In genomic region chr5:149551227-149552037, GRCh38 we compare ENCODE assay signal across 8 cellular contexts. TPM values are rescaled to one million over a fixed set of nuclear protein-coding genes. Genes with fewer than 3 reads are reported as not detected.
DNase-seq lines count a peak whose midpoint lies in the region; ATAC-seq and TF ChIP-seq lines count a peak whose summit lies in the region.

CSNK1A1 (minus strand) TSS chr5:149551439; CDS start chr5:149550964, 475 bp downstream.

- H3K9me3 Mint-ChIP-seq in activated naive CD8-positive, alpha-beta T cell (ENCODE audit: low read depth) = no peaks in the 10 kb centered on the region

- no peaks in the 10 kb centered on the region for H3K27me3 Mint-ChIP-seq in activated naive CD8-positive, alpha-beta T cell

- peak; percentile 99 for DNase-seq in GM12865 (ENCODE audit: low read depth)
- DNase-seq in NCI-H1105 (lab: John Stamatoyannopoulos, UW) = peak; percentile 89
- peak; percentile 98 for DNase-seq in SKM-1 treated with dmso at 0.1 percent for 144 hours (lab: John Stamatoyannopoulos, UW; ENCODE audit: unreplicated experiment)
- DNase-seq in glomerular visceral epithelial cell (ENCODE audit: extremely low spot score) = peak; percentile 100
- peak; percentile 98 for DNase-seq in osteoblast (ENCODE audit: insufficient read length, low spot score, missing footprints)
- peak; percentile 92 for DNase-seq in thoracic aorta (ENCODE audit: low spot score)

- H3K27ac Mint-ChIP-seq in activated naive CD8-positive, alpha-beta T cell = peak within 1 kb of the TSS; percentile 99

- peak; percentile 61 for TF ChIP-seq CTCF in GM12865 (IDR thresholded peaks at IDR 0.05; ENCODE audit: insufficient read depth, low read depth, low read length, missing control alignments)
- TF ChIP-seq CTCF in osteoblast (IDR thresholded peaks at IDR 0.05; ENCODE audit: extremely low read depth, low read depth, low read length) = peak; percentile 84
- peak; percentile 87 for TF ChIP-seq CTCF in thoracic aorta (IDR thresholded peaks at IDR 0.05)

- H4K20me1 ChIP-seq in osteoblast (ENCODE audit: insufficient read depth, low read length) = peaks cover 18% of the 10 kb centered on the region

- H3K4me3 Mint-ChIP-seq in activated naive CD8-positive, alpha-beta T cell = peak within 1 kb of the TSS; percentile 98

- H3K4me2 ChIP-seq in osteoblast (ENCODE audit: insufficient read depth, low read length) = peak within 1 kb of the TSS; percentile 95

- peaks cover 18% of the 10 kb centered on the region for H3K4me1 ChIP-seq in osteoblast (ENCODE audit: insufficient read depth, low read length)
- H3K4me1 ChIP-seq in thoracic aorta (ENCODE audit: control insufficient read depth in 1 of 2, low read depth in 2 of 2) = peaks cover 23 to 37% of the 10 kb centered on the region in 2 donors

- H3K4me3 ChIP-seq in GM12865 (ENCODE audit: low read depth, low read length) = peak within 1 kb of the TSS; percentile 87
- H3K4me3 ChIP-seq in osteoblast (ENCODE audit: insufficient read depth, low read length) = peak within 1 kb of the TSS; percentile 100
- H3K4me3 ChIP-seq in thoracic aorta = peak within 1 kb of the TSS; percentile 93

- peaks cover 29% of the 10 kb centered on the region for H3K4me1 Mint-ChIP-seq in activated naive CD8-positive, alpha-beta T cell (ENCODE audit: low read depth)

- H3K36me3 ChIP-seq in osteoblast (ENCODE audit: insufficient read depth, low read length) (peaks cover 30% of the 10 kb centered on the region), thoracic aorta (peaks cover 4% of the 10 kb centered on the region)

- peaks cover 48% of the 10 kb centered on the region for H3K79me2 ChIP-seq in osteoblast (ENCODE audit: insufficient read depth, low read length)

- peak within 1 kb of the TSS; percentile 100 for H3K27ac ChIP-seq in osteoblast (ENCODE audit: low read depth, low read length)
- H3K27ac ChIP-seq in thoracic aorta = peak within 1 kb of the TSS; percentile 98 to 99

- no peaks in the 10 kb centered on the region for H3K27me3 ChIP-seq in osteoblast (ENCODE audit: insufficient read depth, low read length)
- H3K27me3 ChIP-seq in thoracic aorta (replicated peaks; ENCODE audit: insufficient read depth) = no peaks in the 10 kb centered on the region

- H3K36me3 Mint-ChIP-seq in activated naive CD8-positive, alpha-beta T cell = peaks cover 19% of the 10 kb centered on the region

- peak within 1 kb of the TSS; percentile 98 for H2AFZ ChIP-seq in osteoblast (ENCODE audit: low read length)

- ATAC-seq in HG02642 (IDR thresholded peaks at IDR 0.05; ENCODE audit: poor library complexity, unreplicated experiment) = peak; percentile 94
- peak; percentile 87 for ATAC-seq in thoracic aorta (ENCODE audit: insufficient number of reproducible peaks, low FRiP score, low read depth)

- H3K9me3 ChIP-seq in osteoblast (ENCODE audit: low read depth, low read length) (no peaks in the 10 kb centered on the region), thoracic aorta (no peaks in the 10 kb centered on the region)

RNA-seq across cellular contexts. Expression of gene CSNK1A1, which starts in this region (rescaled TPM):
- total RNA-seq in osteoblast (444 and 497 TPM in 2 replicates), thoracic aorta (100 to 1,000 TPM; 222 to 262 TPM)

Comparison
In these comparisons a context has a peak if more than half of its experiments do, and no peak if none do; other contexts are left out.
1. Peak in every context shown above with its lines: DNase-seq, ATAC-seq, H3K4me3 ChIP-seq and H3K27ac ChIP-seq.